8 cellular contexts compared by ENCODE assay signal in the genomic region with DNA sequence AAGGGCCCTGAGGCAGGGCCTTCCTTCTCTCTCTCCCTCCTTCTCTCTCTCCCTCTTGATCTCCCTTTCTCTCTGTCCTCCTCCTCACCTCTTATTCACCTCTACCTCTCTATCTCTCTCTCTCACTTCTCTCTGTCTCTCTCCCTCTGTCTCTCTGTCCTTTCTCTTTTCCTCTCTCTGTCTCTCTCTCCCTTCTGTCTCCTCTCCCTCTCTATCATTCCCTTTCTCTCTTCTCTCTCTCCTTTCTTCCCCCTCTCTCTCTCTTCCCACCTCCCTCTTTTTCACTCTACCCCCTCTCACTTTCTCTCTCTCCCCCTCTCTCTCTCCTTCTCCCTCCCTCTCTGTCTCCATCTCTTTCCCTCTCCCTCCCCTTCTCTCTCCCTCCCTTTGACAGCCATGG. TPM values are rescaled to one million over a fixed set of nuclear protein-coding genes. Genes with fewer than 3 reads are reported as not detected.
"Had no signal": no experiment of that assay in that cellular context is flagged by ENCODE, and none has a peak within 500 bp of the region (broad histone marks: within the 10 kb centered on the region; RNA-seq: fewer than 3 reads in every experiment).

No MANE protein-coding gene starts in this region.

- H3K4me3 ChIP-seq: GM23338 had no signal

- H3K27ac Mint-ChIP-seq: GM23338, HFFc6 had no signal

- H3K9me3 Mint-ChIP-seq: GM23338, H9, IgD-negative memory B cell had no signal

- H3K27ac ChIP-seq: HL-60 had no signal

- ATAC-seq: GM23338, HepG2 had no signal

- H3K4me3 Mint-ChIP-seq: GM23338, H9, HFFc6, IgD-negative memory B cell had no signal

- H3K36me3 Mint-ChIP-seq: IgD-negative memory B cell had no signal

- DNase-seq: H9, HCEC 1CT, HFFc6, KG1 had no signal

- H3K4me1 Mint-ChIP-seq: IgD-negative memory B cell had no signal

RNA-seq across cellular contexts. Expression of a gene that starts 14.8 kb away (rescaled TPM):
- total RNA-seq: HepG2, HFFc6 had no signal
- polyA plus RNA-seq: HepG2, IgD-negative memory B cell had no signal
